Comparison of ENCODE assay signal across 14 cellular contexts in the genomic region with DNA sequence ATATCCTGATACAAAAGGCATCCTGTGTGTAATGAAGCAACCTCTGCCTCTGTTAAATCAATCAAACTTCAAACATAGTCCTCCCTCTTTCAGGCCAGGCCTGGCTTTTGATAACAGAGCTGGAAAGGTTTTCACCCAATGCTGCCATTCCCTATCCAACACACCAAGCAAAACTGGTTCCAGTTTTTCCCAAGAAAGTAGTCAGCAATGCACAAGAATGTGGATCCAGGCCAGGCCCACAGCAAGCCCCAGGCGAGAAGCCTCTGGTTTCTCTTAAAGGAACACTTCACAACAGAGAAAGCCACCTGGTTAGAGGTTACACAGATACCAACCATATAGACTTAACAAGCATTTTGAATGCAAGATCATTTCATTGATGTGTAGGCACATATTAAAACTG. TPM values are rescaled to one million over a fixed set of nuclear protein-coding genes. Genes with fewer than 3 reads are reported as not detected.
DNase-seq lines count a peak whose midpoint lies in the region; ATAC-seq and TF ChIP-seq lines count a peak whose summit lies in the region.
"Had no signal": no experiment of that assay in that cellular context is flagged by ENCODE, and none has a peak within 500 bp of the region (broad histone marks: within the 10 kb centered on the region; RNA-seq: fewer than 3 reads in every experiment).

No MANE protein-coding gene starts in this region.

- H3K36me3 Mint-ChIP-seq in osteocyte (ENCODE audit: unreplicated experiment), result no peaks in the 10 kb centered on the region
- H3K36me3 Mint-ChIP-seq: IgD-negative memory B cell had no signal

- H3K27ac Mint-ChIP-seq in osteocyte (ENCODE audit: unreplicated experiment), result peak overlapping the region; percentile 20
- H3K27ac Mint-ChIP-seq: IgD-negative memory B cell had no signal

- no peak for TF ChIP-seq POLR2A in right lobe of liver (IDR thresholded peaks at IDR 0.05)

- H3K4me1 ChIP-seq in right lobe of liver, result peaks cover 0 to 9% (median 0%) of the 10 kb centered on the region in 4 donors
- H3K4me1 ChIP-seq: ascending aorta, BE2C had no signal

- no peak for ATAC-seq in right lobe of liver

- no peaks in the 10 kb centered on the region for H3K36me3 ChIP-seq in right lobe of liver
- H3K36me3 ChIP-seq: ascending aorta, BE2C had no signal

- 86% methylated on average over 1 of the region's 1 CpG for WGBS in right lobe of liver (ENCODE audit: insufficient coverage, low coverage, low lambda C conversion rate, missing lambda C conversion rate)

- H3K27me3 Mint-ChIP-seq in osteocyte (ENCODE audit: unreplicated experiment), result no peaks in the 10 kb centered on the region

- no peaks in the 10 kb centered on the region for H3K9me3 Mint-ChIP-seq in osteocyte (ENCODE audit: unreplicated experiment)

- intact Hi-C loops in dorsolateral prefrontal cortex (cut with DNase I) (loop anchor here (5.0 to 10.0 kb wide), 6 partner anchors 47 to 293 kb away; a partner anchor contains a TSS), right lobe of liver (cut with DNase I) (no loop called here)

- no peak for TF ChIP-seq CTCF in dorsolateral prefrontal cortex (IDR thresholded peaks at IDR 0.05 in 54 of 56, conservative IDR thresholded peaks at IDR 0.05 in 2 of 56; ENCODE audit: low read depth in 1 of 56, partially characterized antibody in 56 of 56)
- TF ChIP-seq CTCF in osteocyte (IDR thresholded peaks at IDR 0.05), result no peak
- TF ChIP-seq CTCF in right lobe of liver (IDR thresholded peaks at IDR 0.05), result no peak

- peaks cover 55% of the 10 kb centered on the region for H3K4me1 Mint-ChIP-seq in osteocyte (ENCODE audit: unreplicated experiment)

- peaks cover 0 to 4% (median 0%) of the 10 kb centered on the region in 45 donors for H3K27me3 ChIP-seq in dorsolateral prefrontal cortex
- H3K27me3 ChIP-seq in right lobe of liver, result no peaks in the 10 kb centered on the region
- H3K27me3 ChIP-seq: ascending aorta, BE2C had no signal

- H3K4me3 Mint-ChIP-seq in osteocyte (ENCODE audit: unreplicated experiment), result peak overlapping the region; percentile 42

- peak; percentile 37 for DNase-seq in DMS79 treated with DMSO at 0.1 percent for 48 hours (lab: John Stamatoyannopoulos, UW)
- peak; percentile 69 for DNase-seq in M059J (ENCODE audit: low read depth)
- DNase-seq in dorsolateral prefrontal cortex, result peak in 1 of 10 donors; percentile 46
- no peak for DNase-seq in osteocyte (ENCODE audit: extremely low spot score, unreplicated experiment)
- no peak for DNase-seq in hepatic stellate cell (ENCODE audit: low spot score)
- DNase-seq in activated CD4-positive, CD25-positive, alpha-beta regulatory T cell treated with anti-CD3 and anti-CD28 coated beads, Interleukin-2, amount 50 U/mL, for 72 hours, result no peak
- DNase-seq in right lobe of liver, result no peak
- DNase-seq: activated CD8-positive, alpha-beta memory T cell treated with anti-CD3 and anti-CD28 coated beads for 24 hours; BE2C; effector CD4-positive, alpha-beta T cell; NCI-H1048 had no signal

- H3K27ac ChIP-seq in dorsolateral prefrontal cortex (peak overlapping the region; percentile 38 to 99 (median 97)), right lobe of liver (no peak overlapping the region)
- H3K27ac ChIP-seq: ascending aorta had no signal

- H3K9me3 ChIP-seq in right lobe of liver, result no peaks in the 10 kb centered on the region
- H3K9me3 ChIP-seq: ascending aorta, BE2C had no signal

- peak overlapping the region in 57 of 59 donors; percentile 17 to 91 (median 76) for H3K4me3 ChIP-seq in dorsolateral prefrontal cortex
- H3K4me3 ChIP-seq in right lobe of liver, result no peak overlapping the region
- H3K4me3 ChIP-seq: ascending aorta, lung had no signal

RNA-seq across cellular contexts. Expression of a gene that starts 3.1 kb away (rescaled TPM):
- total RNA-seq in M059J (2014; rRNA removed; shearing (Covaris generic)), result 0.94 and 3.4 TPM in 2 replicates
- total RNA-seq in dorsolateral prefrontal cortex, result 100 to 1,000 TPM in 3 of 120 experiments, 10 to 100 TPM in 117; 49.6 to 107 (median 77.3) TPM
- total RNA-seq in osteocyte, result 25.6 and 26.5 TPM in 2 replicates
- 10 to 100 TPM in 1 of 6 experiments, 1 to 10 TPM in 5; 3.3 to 10.7 (median 6.6) TPM for total RNA-seq in right lobe of liver

RNA-seq across cellular contexts. Expression of a gene that starts 49.2 kb away (rescaled TPM):
- 3.7 and 3.9 TPM in 2 replicates for total RNA-seq in M059J (2014; rRNA removed; shearing (Covaris generic))
- total RNA-seq in dorsolateral prefrontal cortex, result 10 to 100 TPM in 2 of 120 experiments, 1 to 10 TPM in 117, under 1 TPM in 1; 0.67 to 10.5 (median 4.1) TPM
- 6.1 and 7.1 TPM in 2 replicates for total RNA-seq in osteocyte
- total RNA-seq in right lobe of liver, result 1 to 10 TPM in 5 of 6 experiments, under 1 TPM in 1; 0.98 to 4.1 (median 1.9) TPM

Comparison
In these comparisons a context has a peak if more than half of its experiments do, and no peak if none do; other contexts are left out.
1. DNase-seq: peak in DMS79 treated with DMSO at 0.1 percent for 48 hours (single experiment) and M059J (single experiment); none in osteocyte (single experiment), hepatic stellate cell (single experiment), activated CD4-positive, CD25-positive, alpha-beta regulatory T cell treated with anti-CD3 and anti-CD28 coated beads, Interleukin-2, amount 50 U/mL, for 72 hours (single experiment) and right lobe of liver (0 of 3).
2. H3K27ac ChIP-seq: peak in dorsolateral prefrontal cortex (59 of 59); none in right lobe of liver (0 of 3).
3. H3K4me3 ChIP-seq: peak in dorsolateral prefrontal cortex (57 of 59); none in right lobe of liver (0 of 3).
4. intact Hi-C loops: an anchor here in dorsolateral prefrontal cortex (5.0 to 10.0 kb wide); none called in right lobe of liver.